In genomic region chr3:186640473-186640818, GRCh38 we compare ENCODE assay signal across 16 cellular contexts. TPM values are rescaled to one million over a fixed set of nuclear protein-coding genes. Genes with fewer than 3 reads are reported as not detected.
DNase-seq lines count a peak whose midpoint lies in the region; ATAC-seq and TF ChIP-seq lines count a peak whose summit lies in the region.
"Had no signal": no experiment of that assay in that cellular context is flagged by ENCODE, and none has a peak within 500 bp of the region (broad histone marks: within the 10 kb centered on the region; RNA-seq: fewer than 3 reads in every experiment).

No MANE protein-coding gene starts in this region.

- H3K79me2 ChIP-seq in SK-N-SH (ENCODE audit: insufficient read depth), result no peaks in the 10 kb centered on the region

- ATAC-seq in foreskin keratinocyte, result peak; percentile 96
- ATAC-seq in GM21723 (IDR thresholded peaks at IDR 0.05; ENCODE audit: unreplicated experiment), result no peak

- WGBS in SK-N-SH (ENCODE audit: low lambda C conversion rate), result 17% methylated on average over 9 of the region's 9 CpGs
- WGBS in prostate gland, result 21% methylated on average over 9 of the region's 9 CpGs

- H3K4me1 ChIP-seq in SK-N-SH (ENCODE audit: control insufficient read depth in 1 of 2, insufficient read depth in 2 of 2, low read depth in 1 of 2, low read length in 1 of 2) (no peaks in the 10 kb centered on the region), foreskin keratinocyte (peaks cover 26% of the 10 kb centered on the region), prostate gland (replicated peaks) (no peaks in the 10 kb centered on the region)

- no peaks in the 10 kb centered on the region for H3K9me3 ChIP-seq in SK-N-SH
- no peaks in the 10 kb centered on the region for H3K9me3 ChIP-seq in prostate gland

- H3K27ac ChIP-seq in SK-N-SH (ENCODE audit: low read depth in 2 of 2, low read length in 1 of 2) (no peak overlapping the region), foreskin keratinocyte (peak overlapping the region; percentile 25), prostate gland (no peak overlapping the region)

- no peak for TF ChIP-seq EP300 in SK-N-SH (IDR thresholded peaks at IDR 0.05; ENCODE audit: borderline replicate concordance in 1 of 2, low read depth in 1 of 2, low read length in 1 of 2)

- CTCF ChIA-PET in SK-N-SH (lab: Yijun Ruan, JAX), result interaction anchor here (1.5 kb wide), 1 partner anchor 24 kb away, joined by 3 read pairs; no protein-coding TSS in a partner anchor

- H3K36me3 ChIP-seq in SK-N-SH (replicated peaks in 1 of 2; ENCODE audit: control insufficient read depth in 1 of 2, insufficient read depth in 2 of 2, low read length in 1 of 2), result no peaks in the 10 kb centered on the region
- H3K36me3 ChIP-seq in prostate gland, result no peaks in the 10 kb centered on the region

- H4K20me1 ChIP-seq in SK-N-SH (ENCODE audit: insufficient read depth), result no peaks in the 10 kb centered on the region

- H3K4me2 ChIP-seq in SK-N-SH, result peak overlapping the region; percentile 67

- peak; percentile 56 for DNase-seq in ELR (ENCODE audit: low read depth)
- no peak for DNase-seq in SK-N-SH
- DNase-seq in foreskin keratinocyte, result peak; percentile 91 to 96
- peak; percentile 73 for DNase-seq in prostate gland (ENCODE audit: low spot score)
- DNase-seq in stimulated activated CD4-positive, alpha-beta T cell treated with anti-CD3 and anti-CD28 coated beads, Interleukin-4, amount 100 ng/mL, for 24 hours, result no peak
- DNase-seq in COLO668 (lab: John Stamatoyannopoulos, UW; ENCODE audit: unreplicated experiment), result no peak
- DNase-seq in AML-193 (lab: John Stamatoyannopoulos, UW), result no peak
- DNase-seq: activated gamma-delta T cell; DMS 273 treated with DMSO at 0.1 percent for 48 hours; effector CD8-positive, alpha-beta T cell; HCEC 1CT; kidney glomerular epithelial cell; NCI-H1105; OCI-M1 had no signal

- TF ChIP-seq RAD21 in SK-N-SH (IDR thresholded peaks at IDR 0.05; ENCODE audit: low read length), result no peak

- H3K9ac ChIP-seq in SK-N-SH, result no peak overlapping the region

- H3K4me3 ChIP-seq in SK-N-SH (ENCODE audit: low read depth in 2 of 2, low read length in 1 of 2) (no peak overlapping the region), prostate gland (no peak overlapping the region)

- no peaks in the 10 kb centered on the region for H3K9me2 ChIP-seq in SK-N-SH

- H3K27me3 ChIP-seq in SK-N-SH (ENCODE audit: insufficient read depth), result peaks cover 30% of the 10 kb centered on the region; the same call in 1 of the 2 replicates
- no peaks in the 10 kb centered on the region for H3K27me3 ChIP-seq in foreskin keratinocyte
- no peaks in the 10 kb centered on the region for H3K27me3 ChIP-seq in prostate gland (replicated peaks; ENCODE audit: insufficient read depth)

- no peak for TF ChIP-seq CTCF in SK-N-SH (IDR thresholded peaks at IDR 0.05)
- no peak for TF ChIP-seq CTCF in foreskin keratinocyte (conservative IDR thresholded peaks at IDR 0.05)
- no peak for TF ChIP-seq CTCF in prostate gland (IDR thresholded peaks at IDR 0.05)

- TF ChIP-seq POLR2A in prostate gland (IDR thresholded peaks at IDR 0.05), result no peak

- H2AFZ ChIP-seq in SK-N-SH (ENCODE audit: low read depth), result no peak overlapping the region

- H3F3A ChIP-seq in SK-N-SH (replicated peaks; ENCODE audit: insufficient read depth), result no peaks in the 10 kb centered on the region

- POLR2A ChIA-PET in SK-N-SH (lab: Yijun Ruan, JAX), result no interaction called here

- intact Hi-C loops in prostate gland (cut with DNase I), result no loop called here

TF ChIP-seq in SK-N-SH, 30 proteins besides CTCF, POLR2A, EP300 and RAD21:
- 0 out of 2 replicates have a peak, but pooled peaks have one; percentile 5 for TF ChIP-seq TCF12 (IDR thresholded peaks at IDR 0.05)
- no peak for TF ChIP-seq USF1 (IDR thresholded peaks at IDR 0.05; ENCODE audit: borderline replicate concordance, low read depth)
- TF ChIP-seq FOSL2 (IDR thresholded peaks at IDR 0.05; ENCODE audit: borderline replicate concordance, low read depth), result 0 out of 2 replicates have a peak, but pooled peaks have one; percentile 19
- TF ChIP-seq JUND (IDR thresholded peaks at IDR 0.05), result 0 out of 2 replicates have a peak, but pooled peaks have one; percentile 7
- 0 out of 2 replicates have a peak, but pooled peaks have one; percentile 7 for TF ChIP-seq PBX3 (IDR thresholded peaks at IDR 0.05)

RNA-seq across cellular contexts. Expression of gene FETUB, which starts 0.2 kb away (rescaled TPM):
- 0.05 TPM in 2 replicates for polyA plus RNA-seq in SK-N-SH (2012; rRNA removed)
- polyA plus RNA-seq in SK-N-SH (2012; cell fraction: cytosol; rRNA removed), result 0.03 TPM in 2 replicates
- 0.06 and 0.11 TPM in 2 replicates for polyA plus RNA-seq in SK-N-SH (2012; cell fraction: nucleus; rRNA removed)
- 0.07 TPM in 1 of 2 replicates, not detected in the other for total RNA-seq in foreskin keratinocyte
- not detected in 2 replicates for polyA plus RNA-seq in foreskin keratinocyte
- not detected for total RNA-seq in prostate gland
- total RNA-seq: progenitor cell of endocrine pancreas had no signal

RNA-seq across cellular contexts. Expression of gene HRG, which starts 25.4 kb away (rescaled TPM):
- polyA plus RNA-seq in SK-N-SH (2012; rRNA removed) (not detected in 2 replicates), foreskin keratinocyte (not detected in 2 replicates)
- polyA plus RNA-seq in SK-N-SH (2012; cell fraction: cytosol; rRNA removed), result not detected in 2 replicates
- not detected in 2 replicates for polyA plus RNA-seq in SK-N-SH (2012; cell fraction: nucleus; rRNA removed)
- total RNA-seq in foreskin keratinocyte (0.04 TPM in 1 of 2 replicates, not detected in the other), prostate gland (not detected)
- total RNA-seq: progenitor cell of endocrine pancreas had no signal

RNA-seq across cellular contexts. Expression of gene AHSG, which starts 27.6 kb away (rescaled TPM):
- polyA plus RNA-seq in SK-N-SH (2012; rRNA removed), result not detected in 2 replicates
- polyA plus RNA-seq in SK-N-SH (2012; cell fraction: cytosol; rRNA removed), result not detected in 2 replicates
- polyA plus RNA-seq in SK-N-SH (2012; cell fraction: nucleus; rRNA removed), result not detected in 2 replicates
- total RNA-seq in foreskin keratinocyte, result 0.21 TPM in 1 of 2 replicates, not detected in the other
- polyA plus RNA-seq in foreskin keratinocyte, result 0.17 and 0.26 TPM in 2 replicates
- not detected for total RNA-seq in prostate gland

Comparison
In these comparisons a context has a peak if more than half of its experiments do, and no peak if none do; other contexts are left out.
1. DNase-seq: peak in ELR (single experiment), foreskin keratinocyte (2 of 2) and prostate gland (single experiment); none in SK-N-SH (single experiment), stimulated activated CD4-positive, alpha-beta T cell treated with anti-CD3 and anti-CD28 coated beads, Interleukin-4, amount 100 ng/mL, for 24 hours (single experiment), COLO668 (single experiment) and AML-193 (0 of 2).